Comparison of ENCODE assay signal across 1 cellular context in genomic region chr10:124381011-124381591, GRCh38.
TF ChIP-seq lines count a peak whose summit lies in the region.

No MANE protein-coding gene starts in this region.

TF ChIP-seq in IMR-90, 13 proteins besides CTCF, POLR2A, EP300 and RAD21 (continued from another document):
- no peak for TF ChIP-seq MXI1 (IDR thresholded peaks at IDR 0.05; ENCODE audit: borderline replicate concordance, low read depth, low read length)
- no peak for TF ChIP-seq USF2 (IDR thresholded peaks at IDR 0.05; ENCODE audit: low read depth, low read length)
- no peak for TF ChIP-seq RCOR1 (IDR thresholded peaks at IDR 0.05; ENCODE audit: insufficient replicate concordance, low read length)
- no peak for TF ChIP-seq FOS (IDR thresholded peaks at IDR 0.05; ENCODE audit: low read depth, low read length)
- TF ChIP-seq NFE2L2 (IDR thresholded peaks at IDR 0.05; ENCODE audit: low read depth, low read length): no peak
- TF ChIP-seq SMC3 (IDR thresholded peaks at IDR 0.05; ENCODE audit: low read depth, low read length): no peak
- TF ChIP-seq CHD1 (IDR thresholded peaks at IDR 0.05; ENCODE audit: low read depth, low read length): no peak
- TF ChIP-seq MAFK (IDR thresholded peaks at IDR 0.05; ENCODE audit: low read depth, low read length): no peak
